1 cellular context compared by ENCODE assay signal in the genomic region with DNA sequence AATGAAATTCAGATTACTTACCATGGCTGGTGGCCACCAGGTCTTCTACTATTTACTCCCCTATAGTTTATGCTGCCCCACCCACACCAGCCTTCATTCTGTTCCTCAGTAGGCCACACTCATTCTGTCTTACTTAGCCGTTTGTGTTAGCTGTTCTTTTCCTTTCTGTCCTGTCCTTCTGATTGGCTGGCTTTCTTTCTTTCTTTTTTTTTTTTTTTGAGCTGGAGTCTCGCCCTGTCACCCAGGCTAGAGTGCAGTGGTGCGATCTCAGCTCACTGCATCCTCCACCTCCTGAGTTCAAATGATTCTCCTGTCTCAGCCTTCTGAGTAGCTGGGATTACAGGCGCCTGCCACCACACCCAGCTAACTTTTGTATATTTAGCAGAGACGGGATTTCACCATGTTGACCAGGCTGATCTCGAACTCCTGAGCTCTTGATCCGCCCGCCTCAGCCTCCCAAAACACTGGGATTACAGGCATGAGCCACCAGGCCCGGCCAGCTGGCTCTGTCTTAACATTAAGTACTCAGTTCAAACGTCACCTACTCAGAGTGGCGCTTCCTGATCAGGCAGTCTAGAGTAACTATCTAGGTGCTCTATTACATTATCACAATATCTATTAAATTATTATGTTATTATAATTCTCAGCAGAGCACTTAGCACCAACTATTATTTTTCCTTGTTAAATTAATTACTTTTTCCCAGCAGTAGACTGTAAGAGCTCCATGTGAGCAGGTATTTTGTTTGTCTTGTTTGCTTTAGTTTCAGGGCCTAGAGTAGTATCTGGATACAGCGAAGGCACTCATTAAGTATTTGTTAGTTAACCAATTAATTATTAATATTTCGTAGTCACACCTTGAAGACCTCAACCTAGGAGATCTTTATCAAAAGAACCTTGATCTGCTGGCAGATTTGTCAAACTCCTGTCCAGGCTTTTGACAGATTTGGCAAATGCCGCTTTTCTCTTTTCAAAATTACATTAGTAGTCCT.
TF ChIP-seq lines count a peak whose summit lies in the region.

No MANE protein-coding gene starts in this region.

TF ChIP-seq in SK-N-SH, 30 proteins besides CTCF, POLR2A, EP300 and RAD21:
- TF ChIP-seq TAF1 (IDR thresholded peaks at IDR 0.05; ENCODE audit: borderline replicate concordance, low read depth, low read length), result no peak
- TF ChIP-seq GABPA (IDR thresholded peaks at IDR 0.05; ENCODE audit: low read depth), result no peak
- no peak for TF ChIP-seq TEAD4 (IDR thresholded peaks at IDR 0.05; ENCODE audit: borderline replicate concordance, insufficient read depth)
- TF ChIP-seq CHD2 (IDR thresholded peaks at IDR 0.05; ENCODE audit: low read length, partially characterized antibody), result no peak
- no peak for TF ChIP-seq SMC3 (IDR thresholded peaks at IDR 0.05; ENCODE audit: low read depth, low read length)
